In genomic region chr15:93319121-93319814, GRCh38 we compare ENCODE assay signal across 17 cellular contexts.
DNase-seq lines count a peak whose midpoint lies in the region; ATAC-seq and TF ChIP-seq lines count a peak whose summit lies in the region.
"Had no signal": no experiment of that assay in that cellular context is flagged by ENCODE, and none has a peak within 500 bp of the region (broad histone marks: within the 10 kb centered on the region; RNA-seq: fewer than 3 reads in every experiment).

No MANE protein-coding gene starts in this region.

- no peak for ATAC-seq in sciatic nerve
- ATAC-seq: GM12878 had no signal

- no peaks in the 10 kb centered on the region for H3K27me3 Mint-ChIP-seq in Caco-2 (ENCODE audit: insufficient read depth, unreplicated experiment)

- no peaks in the 10 kb centered on the region for H3K36me3 Mint-ChIP-seq in Caco-2 (ENCODE audit: insufficient read depth, unreplicated experiment)
- H3K36me3 Mint-ChIP-seq: CD4-positive, CD25-positive, alpha-beta regulatory T cell had no signal

- H3K9me3 ChIP-seq in Caco-2 (no peaks in the 10 kb centered on the region), BE2C (no peaks in the 10 kb centered on the region; the same call in 1 of the 2 replicates)

- TF ChIP-seq CTCF in Caco-2 (IDR thresholded peaks at IDR 0.05; ENCODE audit: insufficient read depth in 1 of 2, low read depth in 1 of 2, low read length in 1 of 2, severe bottlenecking in 1 of 2, unreplicated experiment in 1 of 2), result no peak
- TF ChIP-seq CTCF in BE2C (IDR thresholded peaks at IDR 0.05; ENCODE audit: low read depth, low read length), result no peak

- no peak overlapping the region for H3K4me3 Mint-ChIP-seq in Caco-2 (ENCODE audit: unreplicated experiment)
- H3K4me3 Mint-ChIP-seq: CD4-positive, CD25-positive, alpha-beta regulatory T cell; H9 had no signal

- POLR2A ChIA-PET in Caco-2 (lab: Charles Lee), result no interaction called here

- peaks cover 6% of the 10 kb centered on the region for H3K9me3 Mint-ChIP-seq in Caco-2 (ENCODE audit: unreplicated experiment)

- H3K36me3 ChIP-seq in Caco-2 (ENCODE audit: control insufficient read depth, insufficient read depth, low read length) (no peaks in the 10 kb centered on the region), BE2C (no peaks in the 10 kb centered on the region)
- H3K36me3 ChIP-seq: BLaER1 treated with 17β-estradiol and CSF1 and Interleukin-3, amounts not matched to agents 10 nM and 100 nM had no signal

- H3K4me1 Mint-ChIP-seq in Caco-2 (ENCODE audit: low read depth, unreplicated experiment), result peaks cover 25% of the 10 kb centered on the region
- H3K4me1 Mint-ChIP-seq: CD4-positive, CD25-positive, alpha-beta regulatory T cell had no signal

- CTCF ChIA-PET in Caco-2 (lab: Charles Lee), result no interaction called here

- intact Hi-C loops in Caco-2 (cut with micrococcal nuclease; ENCODE audit: unreplicated experiment) (no loop called here), sciatic nerve (cut with DNase I) (no loop called here)

- no TSS peak for BruUV-seq in Caco-2 (replicated peaks; lab: Mats Ljungman, UMichigan)

- H3K4me3 ChIP-seq in Caco-2 (ENCODE audit: low read depth, low read length) (no peak overlapping the region), BE2C (ENCODE audit: low read depth, low read length) (no peak overlapping the region)
- H3K4me3 ChIP-seq: BLaER1 treated with 17β-estradiol and CSF1 and Interleukin-3, amounts not matched to agents 10 nM and 100 nM; GM12878; GM23248 had no signal

- no peak for DNase-seq in Caco-2
- DNase-seq in astrocyte of the hippocampus (ENCODE audit: low read depth, low spot score), result peak; percentile 19
- DNase-seq in iPS-NIHi7 (ENCODE audit: extremely low spot score), result peak; percentile 56
- DNase-seq in sciatic nerve (ENCODE audit: low spot score), result peak; percentile 27
- no peak for DNase-seq in ureter (ENCODE audit: low spot score)
- DNase-seq in stimulated activated CD4-positive, alpha-beta T cell treated with anti-CD3 and anti-CD28 coated beads, Interleukin-4, amount 100 ng/mL, for 24 hours, result no peak
- DNase-seq in dedifferentiated amniotic fluid mesenchymal stem cell (ENCODE audit: extremely low spot score), result no peak
- DNase-seq in BE2C, result no peak
- DNase-seq: AML-193; Calu3; CD4-positive, CD25-positive, alpha-beta regulatory T cell; DMS 273 treated with DMSO at 0.1 percent for 48 hours; DMS79; GM23248; H9 had no signal

- H3K4me1 ChIP-seq in Caco-2, result peaks cover 19% of the 10 kb centered on the region
- no peaks in the 10 kb centered on the region for H3K4me1 ChIP-seq in BE2C

- peak overlapping the region; percentile 42 for H3K27ac Mint-ChIP-seq in Caco-2 (ENCODE audit: unreplicated experiment)
- H3K27ac Mint-ChIP-seq: CD4-positive, CD25-positive, alpha-beta regulatory T cell; H9 had no signal

- H3K27me3 ChIP-seq in Caco-2 (replicated peaks; ENCODE audit: control insufficient read depth, insufficient read depth, low read length) (no peaks in the 10 kb centered on the region), BE2C (no peaks in the 10 kb centered on the region)
- H3K27me3 ChIP-seq: BLaER1 treated with 17β-estradiol and CSF1 and Interleukin-3, amounts not matched to agents 10 nM and 100 nM had no signal

Comparison
In these comparisons a context has a peak if more than half of its experiments do, and no peak if none do; other contexts are left out.
1. DNase-seq: peak in astrocyte of the hippocampus (single experiment), iPS-NIHi7 (single experiment) and sciatic nerve (single experiment); none in Caco-2 (0 of 2), ureter (single experiment), stimulated activated CD4-positive, alpha-beta T cell treated with anti-CD3 and anti-CD28 coated beads, Interleukin-4, amount 100 ng/mL, for 24 hours (single experiment), dedifferentiated amniotic fluid mesenchymal stem cell (single experiment) and BE2C (single experiment).